ENCODE assay signal across 7 cellular contexts in genomic region chr1:8396912-8397406, GRCh38.
A peak's percentile ranks its signal among the peaks of the same experiment; 100 is the strongest.
DNase-seq lines count a peak whose midpoint lies in the region; ATAC-seq lines count a peak whose summit lies in the region.

No MANE protein-coding gene starts in this region.

- H3K4me3 Mint-ChIP-seq in activated naive CD8-positive, alpha-beta T cell, result peak overlapping the region; percentile 66

- ATAC-seq in GM18909 (IDR thresholded peaks at IDR 0.05; ENCODE audit: poor library complexity, unreplicated experiment) (peak; percentile 35), HG03521 (IDR thresholded peaks at IDR 0.05; ENCODE audit: unreplicated experiment) (peak; percentile 59)

- H3K27me3 Mint-ChIP-seq in activated naive CD8-positive, alpha-beta T cell, result no peaks in the 10 kb centered on the region

- H3K36me3 Mint-ChIP-seq in activated naive CD8-positive, alpha-beta T cell, result peaks cover 21% of the 10 kb centered on the region

- peak; percentile 80 for DNase-seq in hepatic stellate cell (ENCODE audit: low spot score)
- peak in 2 of 3 donors; percentile 19 to 23 for DNase-seq in stimulated activated CD4-positive, alpha-beta T cell treated with anti-CD3 and anti-CD28 coated beads, TNF-alpha, amount 100 ng/mL, for 48 hours (ENCODE audit: low read depth in 3 of 3)
- no peak for DNase-seq in C1 segment of cervical spinal cord (lab: John Stamatoyannopoulos, UW)
- no peak for DNase-seq in effector CD8-positive, alpha-beta T cell (lab: John Stamatoyannopoulos, UW)

- H3K4me1 Mint-ChIP-seq in activated naive CD8-positive, alpha-beta T cell (ENCODE audit: low read depth), result peaks cover 68% of the 10 kb centered on the region

- H3K9me3 Mint-ChIP-seq in activated naive CD8-positive, alpha-beta T cell (ENCODE audit: low read depth), result no peaks in the 10 kb centered on the region

- peak overlapping the region; percentile 84 for H3K27ac Mint-ChIP-seq in activated naive CD8-positive, alpha-beta T cell

Comparison
In these comparisons a context has a peak if more than half of its experiments do, and no peak if none do; other contexts are left out.
1. DNase-seq: peak in hepatic stellate cell (single experiment) and stimulated activated CD4-positive, alpha-beta T cell treated with anti-CD3 and anti-CD28 coated beads, TNF-alpha, amount 100 ng/mL, for 48 hours (2 of 3); none in C1 segment of cervical spinal cord (0 of 14) and effector CD8-positive, alpha-beta T cell (single experiment).